In the genomic region with DNA sequence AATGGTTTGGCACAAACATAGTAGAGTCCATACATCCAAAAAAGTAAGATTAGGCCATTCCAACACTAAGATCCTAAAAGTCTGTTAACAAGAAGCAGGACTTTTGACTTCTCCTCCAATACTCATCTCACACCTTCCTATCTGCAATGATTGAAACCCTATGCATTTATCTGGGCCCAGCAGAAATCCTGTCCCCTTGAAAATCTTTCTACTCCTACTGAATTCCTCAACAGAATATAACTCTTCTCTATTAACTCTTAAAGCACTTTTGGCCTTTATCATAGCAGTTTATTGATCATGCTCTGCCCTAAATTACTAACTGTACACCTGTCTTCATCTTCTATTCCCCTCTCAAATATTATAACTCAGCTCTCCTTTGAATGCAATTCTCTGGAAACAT, we compare ENCODE assay signal across 15 cellular contexts. TPM values are rescaled to one million over a fixed set of nuclear protein-coding genes. Genes with fewer than 3 reads are reported as not detected.
DNase-seq lines count a peak whose midpoint lies in the region; ATAC-seq, FAIRE-seq and TF ChIP-seq lines count a peak whose summit lies in the region.
"Had no signal": no experiment of that assay in that cellular context is flagged by ENCODE, and none has a peak within 500 bp of the region (broad histone marks: within the 10 kb centered on the region; RNA-seq: fewer than 3 reads in every experiment).

No MANE protein-coding gene starts in this region.

- ATAC-seq in naive thymus-derived CD8-positive, alpha-beta T cell = no peak
- no peak for ATAC-seq in HG02852 (IDR thresholded peaks at IDR 0.05; ENCODE audit: unreplicated experiment)

- H3K9me3 Mint-ChIP-seq in T-helper 1 cell treated with Interleukin-12 subunit alpha and Interleukin-12 subunit beta and Interleukin-4 antibody, amounts not matched to agents 30 μg/mL and 1 μg/mL, for 36 hours = no peaks in the 10 kb centered on the region
- H3K9me3 Mint-ChIP-seq in activated T-helper 1 cell treated with anti-CD3 and anti-CD28 coated beads, Interleukin-12 subunit alpha, Interleukin-12 subunit beta, Interleukin-2, Interleukin-4 antibody, amounts not matched to agents 30 ng/mL and 10 ng/mL and 1 ng/mL, durations not matched to agents 14 hours and 24 hours and 36 hours = no peaks in the 10 kb centered on the region
- H3K9me3 Mint-ChIP-seq in naive thymus-derived CD8-positive, alpha-beta T cell = no peaks in the 10 kb centered on the region
- H3K9me3 Mint-ChIP-seq in type B pancreatic cell = no peaks in the 10 kb centered on the region

- POLR2A ChIA-PET in naive thymus-derived CD8-positive, alpha-beta T cell (lab: Charles Lee) = interaction anchor here (1.0 to 1.4 kb wide), 3 partner anchors 17 to 56 kb away, joined by 3 read pairs; partner anchors contain the start of gene USO1

- peak overlapping the region; percentile 0 for H3K27ac Mint-ChIP-seq in T-helper 1 cell treated with Interleukin-12 subunit alpha and Interleukin-12 subunit beta and Interleukin-4 antibody, amounts not matched to agents 30 μg/mL and 1 μg/mL, for 36 hours
- peak overlapping the region; percentile 54 for H3K27ac Mint-ChIP-seq in activated T-helper 1 cell treated with anti-CD3 and anti-CD28 coated beads, Interleukin-12 subunit alpha, Interleukin-12 subunit beta, Interleukin-2, Interleukin-4 antibody, amounts not matched to agents 30 ng/mL and 10 ng/mL and 1 ng/mL, durations not matched to agents 14 hours and 24 hours and 36 hours
- H3K27ac Mint-ChIP-seq in naive thymus-derived CD8-positive, alpha-beta T cell = peak overlapping the region; percentile 7 to 87 (median 67)
- no peak overlapping the region for H3K27ac Mint-ChIP-seq in type B pancreatic cell

- no peak for DNase-seq in T-helper 1 cell
- DNase-seq in GM12891 (ENCODE audit: insufficient read length, low spot score) = no peak
- no peak for DNase-seq in activated T-helper 1 cell treated with anti-CD3 and anti-CD28 coated beads, Interleukin-12 subunit alpha, Interleukin-12 subunit beta, Interleukin-2, Interleukin-4 antibody, amounts not matched to agents 30 ng/mL and 10 ng/mL and 1 ng/mL, durations not matched to agents 14 hours and 24 hours and 36 hours (ENCODE audit: low spot score)
- DNase-seq in naive thymus-derived CD8-positive, alpha-beta T cell = no peak
- no peak for DNase-seq in stimulated activated CD4-positive, alpha-beta T cell treated with anti-CD3 and anti-CD28 coated beads, Interleukin-4, amount 100 ng/mL, for 24 hours
- no peak for DNase-seq in type B pancreatic cell (ENCODE audit: extremely low spot score, unreplicated experiment)
- DNase-seq: activated CD8-positive, alpha-beta memory T cell treated with anti-CD3 and anti-CD28 coated beads, Interleukin-2, amount 50 U/mL, for 4 hours; COR-L47; hypothalamus; left ventricle myocardium inferior; NCI-H1105; SHP77 treated with DMSO at 0.1 percent for 48 hours had no signal

- no peak for TF ChIP-seq CTCF in type B pancreatic cell (conservative IDR thresholded peaks at IDR 0.05)

- peaks cover 54% of the 10 kb centered on the region for H3K4me1 Mint-ChIP-seq in T-helper 1 cell treated with Interleukin-12 subunit alpha and Interleukin-12 subunit beta and Interleukin-4 antibody, amounts not matched to agents 30 μg/mL and 1 μg/mL, for 36 hours (ENCODE audit: low read depth)
- peaks cover 66% of the 10 kb centered on the region for H3K4me1 Mint-ChIP-seq in activated T-helper 1 cell treated with anti-CD3 and anti-CD28 coated beads, Interleukin-12 subunit alpha, Interleukin-12 subunit beta, Interleukin-2, Interleukin-4 antibody, amounts not matched to agents 30 ng/mL and 10 ng/mL and 1 ng/mL, durations not matched to agents 14 hours and 24 hours and 36 hours (ENCODE audit: low read depth)
- H3K4me1 Mint-ChIP-seq in naive thymus-derived CD8-positive, alpha-beta T cell = peaks cover 46 to 79% (median 73%) of the 10 kb centered on the region in 4 donors
- peaks cover 49% of the 10 kb centered on the region for H3K4me1 Mint-ChIP-seq in type B pancreatic cell (ENCODE audit: unreplicated experiment)

- peak overlapping the region; percentile 11 for H3K4me3 Mint-ChIP-seq in T-helper 1 cell treated with Interleukin-12 subunit alpha and Interleukin-12 subunit beta and Interleukin-4 antibody, amounts not matched to agents 30 μg/mL and 1 μg/mL, for 36 hours
- peak overlapping the region; percentile 30 for H3K4me3 Mint-ChIP-seq in activated T-helper 1 cell treated with anti-CD3 and anti-CD28 coated beads, Interleukin-12 subunit alpha, Interleukin-12 subunit beta, Interleukin-2, Interleukin-4 antibody, amounts not matched to agents 30 ng/mL and 10 ng/mL and 1 ng/mL, durations not matched to agents 14 hours and 24 hours and 36 hours
- peak overlapping the region; percentile 17 to 100 (median 76) for H3K4me3 Mint-ChIP-seq in naive thymus-derived CD8-positive, alpha-beta T cell
- no peak overlapping the region for H3K4me3 Mint-ChIP-seq in type B pancreatic cell

- H3K36me3 Mint-ChIP-seq in T-helper 1 cell treated with Interleukin-12 subunit alpha and Interleukin-12 subunit beta and Interleukin-4 antibody, amounts not matched to agents 30 μg/mL and 1 μg/mL, for 36 hours (ENCODE audit: low read depth) = peaks cover 17% of the 10 kb centered on the region
- H3K36me3 Mint-ChIP-seq in activated T-helper 1 cell treated with anti-CD3 and anti-CD28 coated beads, Interleukin-12 subunit alpha, Interleukin-12 subunit beta, Interleukin-2, Interleukin-4 antibody, amounts not matched to agents 30 ng/mL and 10 ng/mL and 1 ng/mL, durations not matched to agents 14 hours and 24 hours and 36 hours (ENCODE audit: low read depth) = peaks cover 16% of the 10 kb centered on the region
- H3K36me3 Mint-ChIP-seq in naive thymus-derived CD8-positive, alpha-beta T cell = peaks cover 0 to 18% (median 2%) of the 10 kb centered on the region in 3 donors
- H3K36me3 Mint-ChIP-seq in type B pancreatic cell = no peaks in the 10 kb centered on the region

- intact Hi-C loops in activated T-helper 1 cell treated with anti-CD3 and anti-CD28 coated beads, Interleukin-12 subunit alpha, Interleukin-12 subunit beta, Interleukin-2, Interleukin-4 antibody, amounts not matched to agents 30 ng/mL and 10 ng/mL and 1 ng/mL, durations not matched to agents 14 hours and 24 hours and 36 hours (cut with micrococcal nuclease) = no loop called here

- no peak for TF ChIP-seq POLR2A in GM12891 (IDR thresholded peaks at IDR 0.05; ENCODE audit: low read depth, low read length)

- FAIRE-seq in GM12891 (lab: Jason Lieb, UNC) = peak; percentile 23
- FAIRE-seq: TTC549 had no signal

- no peaks in the 10 kb centered on the region for H3K27me3 Mint-ChIP-seq in T-helper 1 cell treated with Interleukin-12 subunit alpha and Interleukin-12 subunit beta and Interleukin-4 antibody, amounts not matched to agents 30 μg/mL and 1 μg/mL, for 36 hours (ENCODE audit: low read depth)
- no peaks in the 10 kb centered on the region for H3K27me3 Mint-ChIP-seq in activated T-helper 1 cell treated with anti-CD3 and anti-CD28 coated beads, Interleukin-12 subunit alpha, Interleukin-12 subunit beta, Interleukin-2, Interleukin-4 antibody, amounts not matched to agents 30 ng/mL and 10 ng/mL and 1 ng/mL, durations not matched to agents 14 hours and 24 hours and 36 hours (ENCODE audit: insufficient read depth)
- no peaks in the 10 kb centered on the region for H3K27me3 Mint-ChIP-seq in naive thymus-derived CD8-positive, alpha-beta T cell
- no peaks in the 10 kb centered on the region for H3K27me3 Mint-ChIP-seq in type B pancreatic cell

TF ChIP-seq in GM12891, 5 proteins besides CTCF, POLR2A, EP300 and RAD21:
- TF ChIP-seq TAF1 (IDR thresholded peaks at IDR 0.05; ENCODE audit: low read depth, low read length) (no peak), POU2F2 (IDR thresholded peaks at IDR 0.05; ENCODE audit: low read depth, low read length) (no peak), SPI1 (IDR thresholded peaks at IDR 0.05; ENCODE audit: low read depth, low read length) (no peak), POLR2AphosphoS5 (IDR thresholded peaks at IDR 0.05; ENCODE audit: low read depth, low read length) (no peak)

RNA-seq across cellular contexts. Expression of gene G3BP2, which starts 4.6 kb away (rescaled TPM):
- polyA plus RNA-seq in GM12891 (2012; ENCODE audit: low read depth, missing spikeins) = 67.6 TPM
- 143 and 144 TPM in 2 replicates for total RNA-seq in activated T-helper 1 cell treated with anti-CD3 and anti-CD28 coated beads, Interleukin-12 subunit alpha, Interleukin-12 subunit beta, Interleukin-2, Interleukin-4 antibody, amounts not matched to agents 30 ng/mL and 10 ng/mL and 1 ng/mL, durations not matched to agents 14 hours and 24 hours and 36 hours
- 100 to 1,000 TPM; 172 to 190 TPM for total RNA-seq in naive thymus-derived CD8-positive, alpha-beta T cell
- 100 to 1,000 TPM; 116 to 125 (median 121) TPM for polyA plus RNA-seq in naive thymus-derived CD8-positive, alpha-beta T cell
- 129 and 133 TPM in 2 replicates for total RNA-seq in type B pancreatic cell (ENCODE audit: low replicate concordance)

RNA-seq across cellular contexts. Expression of gene CDKL2, which starts 38.3 kb away (rescaled TPM):
- 0.09 TPM for polyA plus RNA-seq in GM12891 (2012; ENCODE audit: low read depth, missing spikeins)
- 0.16 and 0.22 TPM in 2 replicates for total RNA-seq in activated T-helper 1 cell treated with anti-CD3 and anti-CD28 coated beads, Interleukin-12 subunit alpha, Interleukin-12 subunit beta, Interleukin-2, Interleukin-4 antibody, amounts not matched to agents 30 ng/mL and 10 ng/mL and 1 ng/mL, durations not matched to agents 14 hours and 24 hours and 36 hours
- total RNA-seq in naive thymus-derived CD8-positive, alpha-beta T cell = 1 to 10 TPM in 1 of 2 experiments, under 1 TPM in 1; 0.82 to 1.0 TPM
- 1 to 10 TPM in 1 of 3 donors, under 1 TPM in 2; 0.20 to 1.0 (median 0.58) TPM for polyA plus RNA-seq in naive thymus-derived CD8-positive, alpha-beta T cell
- total RNA-seq in type B pancreatic cell (ENCODE audit: low replicate concordance) = 0.71 and 2.6 TPM in 2 replicates

RNA-seq across cellular contexts. Expression of gene USO1, which starts 55.8 kb away (rescaled TPM):
- 36.6 TPM for polyA plus RNA-seq in GM12891 (2012; ENCODE audit: low read depth, missing spikeins)
- 44.5 and 48.6 TPM in 2 replicates for total RNA-seq in activated T-helper 1 cell treated with anti-CD3 and anti-CD28 coated beads, Interleukin-12 subunit alpha, Interleukin-12 subunit beta, Interleukin-2, Interleukin-4 antibody, amounts not matched to agents 30 ng/mL and 10 ng/mL and 1 ng/mL, durations not matched to agents 14 hours and 24 hours and 36 hours
- total RNA-seq in naive thymus-derived CD8-positive, alpha-beta T cell = 10 to 100 TPM; 32.3 to 36.6 TPM
- 10 to 100 TPM; 22.0 to 26.5 (median 24.4) TPM for polyA plus RNA-seq in naive thymus-derived CD8-positive, alpha-beta T cell
- 55.4 and 63.7 TPM in 2 replicates for total RNA-seq in type B pancreatic cell (ENCODE audit: low replicate concordance)
